Comparison of ENCODE assay signal across 8 cellular contexts in the genomic region with DNA sequence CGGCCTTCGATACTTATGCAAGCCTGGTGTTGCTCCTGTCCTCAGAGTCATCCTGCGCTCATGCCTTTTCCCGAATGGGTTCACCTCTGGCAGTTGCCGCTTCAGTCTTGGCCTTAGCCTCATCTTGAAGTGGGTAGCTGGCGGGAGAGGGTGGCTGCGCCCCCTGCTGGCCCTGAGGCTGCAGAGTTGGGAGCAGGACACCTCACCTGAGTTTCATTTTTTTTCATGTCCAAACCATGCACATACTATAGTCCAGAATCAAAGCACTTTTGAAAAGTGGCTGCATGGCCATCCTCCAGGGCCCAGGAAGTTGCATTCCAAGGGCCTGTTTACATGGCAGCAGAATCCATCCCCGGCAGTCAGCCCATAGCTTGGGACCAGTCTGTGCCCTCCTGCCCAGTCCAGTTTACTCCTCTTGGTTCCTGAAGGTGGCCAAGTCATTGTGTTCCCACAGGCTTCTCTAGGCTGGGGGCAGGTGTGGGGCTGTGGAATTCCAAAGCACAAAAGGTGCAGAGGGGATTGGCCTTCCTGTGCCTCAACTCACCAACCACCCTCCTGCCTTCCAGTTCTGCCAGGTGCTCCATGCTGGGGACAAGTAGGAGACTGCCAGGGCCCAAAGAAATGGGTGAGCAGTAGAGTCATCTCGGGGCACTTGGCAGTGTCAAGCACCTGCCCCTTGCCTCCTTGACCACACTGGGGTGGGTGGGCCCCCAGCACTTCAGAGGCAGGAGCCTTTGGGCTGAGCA. TPM values are rescaled to one million over a fixed set of nuclear protein-coding genes. Genes with fewer than 3 reads are reported as not detected.
DNase-seq lines count a peak whose midpoint lies in the region; ATAC-seq, FAIRE-seq and TF ChIP-seq lines count a peak whose summit lies in the region.

No MANE protein-coding gene starts in this region.

- H3K4ac ChIP-seq in neuronal stem cell (ENCODE audit: low read length), result no peak overlapping the region

- peak; percentile 92 for FAIRE-seq in G401.6 (lab: Jason Lieb, UNC)

- DNase-seq in Kasumi-1 (lab: John Stamatoyannopoulos, UW), result peak; percentile 46 to 59
- DNase-seq in RPMI7951 (ENCODE audit: low read depth), result peak; percentile 56
- DNase-seq in activated T-helper 1 cell treated with anti-CD3 and anti-CD28 coated beads, Interleukin-2, amount 50 U/mL, for 16 hours (ENCODE audit: low read depth in 1 of 2, low spot score in 1 of 2), result peak; percentile 50 to 64
- DNase-seq in fibroblast of the aortic adventitia (ENCODE audit: low read depth), result peak; percentile 79
- DNase-seq in neuronal stem cell (ENCODE audit: low spot score), result peak; percentile 65
- DNase-seq in suprapubic skin (ENCODE audit: low spot score in 2 of 2), result peak in 1 of 2 donors; percentile 63

- H3K79me1 ChIP-seq in neuronal stem cell (ENCODE audit: low read depth, low read length), result peaks cover 1% of the 10 kb centered on the region

- no peak overlapping the region for H3K18ac ChIP-seq in neuronal stem cell (ENCODE audit: low read length)

- TF ChIP-seq EP300 in suprapubic skin (IDR thresholded peaks at IDR 0.05), result no peak

- peak overlapping the region; percentile 38 for H3K23ac ChIP-seq in neuronal stem cell (ENCODE audit: low read depth, low read length, poor library complexity)

- H3K4me3 ChIP-seq in fibroblast of the aortic adventitia (ENCODE audit: low read depth, low read length) (no peak overlapping the region), neuronal stem cell (ENCODE audit: low read length in 2 of 2) (no peak overlapping the region), suprapubic skin (no peak overlapping the region)

- H3K27ac ChIP-seq in neuronal stem cell (replicated peaks; ENCODE audit: low read length) (no peak overlapping the region), suprapubic skin (no peak overlapping the region)

- no peak for ATAC-seq in HG03280 (IDR thresholded peaks at IDR 0.05; ENCODE audit: unreplicated experiment)

- no peak overlapping the region for H2AFZ ChIP-seq in neuronal stem cell (ENCODE audit: low read length)

- H3K4me1 ChIP-seq in neuronal stem cell (ENCODE audit: control insufficient read depth in 2 of 2, insufficient read depth in 1 of 2, low read depth in 1 of 2, low read length in 2 of 2) (peaks cover 0 to 4% of the 10 kb centered on the region in 2 donors), suprapubic skin (peaks cover 45% of the 10 kb centered on the region)

- no peak overlapping the region for H2BK15ac ChIP-seq in neuronal stem cell (ENCODE audit: low read length)

- H3K36me3 ChIP-seq in neuronal stem cell (replicated peaks in 1 of 2; ENCODE audit: control insufficient read depth in 2 of 2, insufficient read depth in 2 of 2, low read length in 2 of 2) (peaks cover 29 to 80% of the 10 kb centered on the region in 2 donors), suprapubic skin (peaks cover 70% of the 10 kb centered on the region)

- no peak overlapping the region for H4K8ac ChIP-seq in neuronal stem cell (ENCODE audit: low read depth, low read length)

- H3K9me3 ChIP-seq in neuronal stem cell (replicated peaks in 1 of 2; ENCODE audit: control insufficient read depth in 2 of 2, insufficient read depth in 1 of 2, low read depth in 1 of 2, low read length in 2 of 2) (peaks cover 0 to 1% of the 10 kb centered on the region in 2 donors), suprapubic skin (no peaks in the 10 kb centered on the region)

- no peak overlapping the region for H2BK120ac ChIP-seq in neuronal stem cell (ENCODE audit: low read depth, low read length)

- TF ChIP-seq CTCF in fibroblast of the aortic adventitia (IDR thresholded peaks at IDR 0.05; ENCODE audit: insufficient read depth, low read length) (peak; percentile 95), suprapubic skin (IDR thresholded peaks at IDR 0.05) (peak; percentile 83 to 84)

- no peak overlapping the region for H4K91ac ChIP-seq in neuronal stem cell (ENCODE audit: low read depth, low read length, poor library complexity)

- no peak overlapping the region for H2BK12ac ChIP-seq in neuronal stem cell (ENCODE audit: low read length)

- no peak for TF ChIP-seq POLR2A in suprapubic skin (IDR thresholded peaks at IDR 0.05)

- H3K27me3 ChIP-seq in neuronal stem cell (ENCODE audit: control insufficient read depth in 3 of 3, insufficient read depth in 3 of 3, low read depth in 1 of 3, low read length in 3 of 3), result no peaks in the 10 kb centered on the region
- H3K27me3 ChIP-seq in suprapubic skin, result no peaks in the 10 kb centered on the region

- H2BK5ac ChIP-seq in neuronal stem cell (ENCODE audit: low read length), result peak overlapping the region; percentile 15

- no peak overlapping the region for H3K4me2 ChIP-seq in neuronal stem cell (ENCODE audit: insufficient read depth, low read length, poor library complexity, severe bottlenecking)

- WGBS in neuronal stem cell (ENCODE audit: extremely low coverage in 2 of 2, insufficient read length in 2 of 2, insufficient replicate concordance in 1 of 2), 2 donors, result no CpG with 5 or more reads among the region's 9 CpGs
- 28% methylated on average over 7 of the region's 9 CpGs for WGBS in suprapubic skin

- no peak overlapping the region for H2AK5ac ChIP-seq in neuronal stem cell (ENCODE audit: low read depth, low read length)

- no peak overlapping the region for H3K9ac ChIP-seq in neuronal stem cell (ENCODE audit: low read depth, low read length, poor library complexity)

- H3K14ac ChIP-seq in neuronal stem cell (ENCODE audit: low read length), result no peak overlapping the region

RNA-seq across cellular contexts. Expression of a gene that starts 44.0 kb away (rescaled TPM):
- total RNA-seq in RPMI7951 (2014; rRNA removed; shearing (Covaris generic)), result 100 and 109 TPM in 2 replicates
- total RNA-seq in fibroblast of the aortic adventitia (ENCODE audit: low replicate concordance) (96.7 and 186 TPM in 2 replicates), suprapubic skin (10 to 100 TPM; 47.1 to 68.1 (median 50.7) TPM)
- polyA plus RNA-seq in neuronal stem cell (2013, experiment 1 of 2), result 47.5 TPM
- polyA plus RNA-seq in neuronal stem cell (2013, experiment 2 of 2), result 49.0 TPM

RNA-seq across cellular contexts. Expression of a gene that starts 44.3 kb away (rescaled TPM):
- total RNA-seq in RPMI7951 (2014; rRNA removed; shearing (Covaris generic)), result 24.4 and 25.0 TPM in 2 replicates
- total RNA-seq in fibroblast of the aortic adventitia (ENCODE audit: low replicate concordance) (42.4 and 64.5 TPM in 2 replicates), suprapubic skin (10 to 100 TPM in 2 of 4 donors, 1 to 10 TPM in 2; 8.8 to 39.7 (median 18.1) TPM)
- 23.3 TPM for polyA plus RNA-seq in neuronal stem cell (2013, experiment 1 of 2)
- 25.6 TPM for polyA plus RNA-seq in neuronal stem cell (2013, experiment 2 of 2)
